Comparison of ENCODE assay signal across 21 cellular contexts in genomic region chr6:145070791-145071190, GRCh38.
DNase-seq lines count a peak whose midpoint lies in the region; TF ChIP-seq lines count a peak whose summit lies in the region.
"Had no signal": no experiment of that assay in that cellular context is flagged by ENCODE, and none has a peak within 500 bp of the region (broad histone marks: within the 10 kb centered on the region; RNA-seq: fewer than 3 reads in every experiment).

No MANE protein-coding gene starts in this region.

- DNase-seq in HCEC 1CT, result peak; percentile 51
- DNase-seq in amniotic epithelial cell (ENCODE audit: low read depth), result peak; percentile 33
- DNase-seq in foreskin fibroblast, result peak; percentile 79 to 86
- no peak for DNase-seq in activated naive CD8-positive, alpha-beta T cell treated with anti-CD3 and anti-CD28 coated beads for 36 hours
- no peak for DNase-seq in CD8-positive, alpha-beta memory T cell
- no peak for DNase-seq in ACHN
- DNase-seq in activated CD4-positive, alpha-beta memory T cell treated with anti-CD3 and anti-CD28 coated beads for 36 hours, result no peak
- DNase-seq: activated T-cell treated with anti-CD3 and anti-CD28 coated beads, Interleukin-2, amount 50 U/mL, for 24 hours; effector CD8-positive, alpha-beta T cell; NCI-H1092 treated with DMSO at 0.1 percent for 48 hours; NCI-H748 treated with DMSO at 0.1 percent for 48 hours; right cardiac atrium; stimulated activated CD4-positive, alpha-beta T cell treated with anti-CD3 and anti-CD28 coated beads, Interleukin-2, amount 100 ng/mL, for 24 hours; stomach had no signal

- H3K4me3 Mint-ChIP-seq in activated naive CD8-positive, alpha-beta T cell treated with anti-CD3 and anti-CD28 coated beads for 36 hours, result no peak overlapping the region
- no peak overlapping the region for H3K4me3 Mint-ChIP-seq in CD8-positive, alpha-beta memory T cell
- no peak overlapping the region for H3K4me3 Mint-ChIP-seq in activated CD4-positive, alpha-beta memory T cell treated with anti-CD3 and anti-CD28 coated beads for 36 hours
- H3K4me3 Mint-ChIP-seq: activated T-cell treated with anti-CD3 and anti-CD28 coated beads, Interleukin-2, amount 50 U/mL, for 24 hours; GM23338; mesothelial cell of epicardium; neural progenitor cell had no signal

- TF ChIP-seq CTCF in foreskin fibroblast (IDR thresholded peaks at IDR 0.05; ENCODE audit: low read depth, low read length), result no peak

- CTCF ChIA-PET in CD8-positive, alpha-beta memory T cell (lab: Charles Lee), result no interaction called here
- CTCF ChIA-PET in activated CD4-positive, alpha-beta memory T cell treated with anti-CD3 and anti-CD28 coated beads for 36 hours (lab: Charles Lee), result no interaction called here

- no peaks in the 10 kb centered on the region for H3K9me3 Mint-ChIP-seq in activated naive CD8-positive, alpha-beta T cell treated with anti-CD3 and anti-CD28 coated beads for 36 hours
- peaks cover 0 to 6% (median 3%) of the 10 kb centered on the region in 5 donors for H3K9me3 Mint-ChIP-seq in CD8-positive, alpha-beta memory T cell
- H3K9me3 Mint-ChIP-seq in activated CD4-positive, alpha-beta memory T cell treated with anti-CD3 and anti-CD28 coated beads for 36 hours, result no peaks in the 10 kb centered on the region
- H3K9me3 Mint-ChIP-seq: activated T-cell treated with anti-CD3 and anti-CD28 coated beads, Interleukin-2, amount 50 U/mL, for 24 hours; mesothelial cell of epicardium had no signal

- H3K27ac Mint-ChIP-seq in activated naive CD8-positive, alpha-beta T cell treated with anti-CD3 and anti-CD28 coated beads for 36 hours, result no peak overlapping the region
- H3K27ac Mint-ChIP-seq in CD8-positive, alpha-beta memory T cell, result no peak overlapping the region
- no peak overlapping the region for H3K27ac Mint-ChIP-seq in activated CD4-positive, alpha-beta memory T cell treated with anti-CD3 and anti-CD28 coated beads for 36 hours
- H3K27ac Mint-ChIP-seq: activated naive CD4-positive, alpha-beta T cell treated with anti-CD3 and anti-CD28 coated beads, Interleukin-2, amount 50 U/mL, for 72 hours; activated T-cell treated with anti-CD3 and anti-CD28 coated beads, Interleukin-2, amount 50 U/mL, for 24 hours; GM23338; mesothelial cell of epicardium; neural progenitor cell had no signal

- peaks cover 29% of the 10 kb centered on the region for H3K27me3 Mint-ChIP-seq in activated naive CD8-positive, alpha-beta T cell treated with anti-CD3 and anti-CD28 coated beads for 36 hours
- H3K27me3 Mint-ChIP-seq in CD8-positive, alpha-beta memory T cell, result peaks cover 7 to 46% of the 10 kb centered on the region in 2 donors
- peaks cover 7% of the 10 kb centered on the region for H3K27me3 Mint-ChIP-seq in activated CD4-positive, alpha-beta memory T cell treated with anti-CD3 and anti-CD28 coated beads for 36 hours

- 0 out of 2 replicates have a peak overlapping the region, but pooled peaks have one; percentile 33 for H3K27ac ChIP-seq in ACC112 (ENCODE audit: low read depth, low read length)
- H3K27ac ChIP-seq in CD8-positive, alpha-beta memory T cell (ENCODE audit: low read depth, low read length), result no peak overlapping the region
- H3K27ac ChIP-seq: HL-60, KMS-11, neural progenitor cell, stomach had no signal

- no peaks in the 10 kb centered on the region for H3K9me3 ChIP-seq in CD8-positive, alpha-beta memory T cell (ENCODE audit: low read length)

- H3K4me1 ChIP-seq in ACC112 (ENCODE audit: control insufficient read depth, insufficient read depth, low read length, unreplicated experiment), result peaks cover 42% of the 10 kb centered on the region
- H3K4me1 ChIP-seq in CD8-positive, alpha-beta memory T cell (ENCODE audit: insufficient read depth, low read length), result no peaks in the 10 kb centered on the region
- H3K4me1 ChIP-seq: stomach had no signal

- POLR2A ChIA-PET in CD8-positive, alpha-beta memory T cell (lab: Charles Lee), result no interaction called here
- POLR2A ChIA-PET in activated CD4-positive, alpha-beta memory T cell treated with anti-CD3 and anti-CD28 coated beads for 36 hours (lab: Charles Lee), result no interaction called here

- H3K4me3 ChIP-seq in ACC112 (ENCODE audit: low read depth, low read length) (no peak overlapping the region), foreskin fibroblast (ENCODE audit: low read depth in 1 of 2, low read length in 2 of 2) (no peak overlapping the region)
- H3K4me3 ChIP-seq in CD8-positive, alpha-beta memory T cell (ENCODE audit: low read length), result no peak overlapping the region
- H3K4me3 ChIP-seq: GM23338, neural progenitor cell, stomach had no signal

- H3K36me3 ChIP-seq in ACC112 (ENCODE audit: insufficient read depth, low read length), result no peaks in the 10 kb centered on the region
- no peaks in the 10 kb centered on the region for H3K36me3 ChIP-seq in CD8-positive, alpha-beta memory T cell (ENCODE audit: insufficient read depth, low read length)
- H3K36me3 ChIP-seq: neural progenitor cell, stomach had no signal

- H2AFZ ChIP-seq in ACC112 (ENCODE audit: low read length, unreplicated experiment), result no peak overlapping the region
- H2AFZ ChIP-seq: GM23338, neural progenitor cell had no signal

- intact Hi-C loops in activated CD4-positive, alpha-beta memory T cell treated with anti-CD3 and anti-CD28 coated beads for 36 hours (cut with micrococcal nuclease), result no loop called here

- in situ Hi-C loops in ACHN (cut with HindIII; ENCODE audit: low pct_ligation_motif_present, low pct_unique_long_range_greater_than_20kb, low sequenced_read_pairs), result no loop called here

- H3K79me2 ChIP-seq in ACC112 (ENCODE audit: control insufficient read depth, insufficient read depth, low read length, unreplicated experiment), result no peaks in the 10 kb centered on the region

- no peaks in the 10 kb centered on the region for H3K27me3 ChIP-seq in ACC112 (ENCODE audit: insufficient read depth, low read length)
- H3K27me3 ChIP-seq in CD8-positive, alpha-beta memory T cell (ENCODE audit: insufficient read depth, low read length, poor library complexity, severe bottlenecking), result no peaks in the 10 kb centered on the region
- H3K27me3 ChIP-seq: neural progenitor cell, stomach had no signal

- H3K36me3 Mint-ChIP-seq in activated naive CD8-positive, alpha-beta T cell treated with anti-CD3 and anti-CD28 coated beads for 36 hours, result no peaks in the 10 kb centered on the region
- no peaks in the 10 kb centered on the region for H3K36me3 Mint-ChIP-seq in CD8-positive, alpha-beta memory T cell
- no peaks in the 10 kb centered on the region for H3K36me3 Mint-ChIP-seq in activated CD4-positive, alpha-beta memory T cell treated with anti-CD3 and anti-CD28 coated beads for 36 hours
- H3K36me3 Mint-ChIP-seq: activated naive CD4-positive, alpha-beta T cell treated with anti-CD3 and anti-CD28 coated beads, Interleukin-2, amount 50 U/mL, for 72 hours; mesothelial cell of epicardium; neural progenitor cell had no signal

- H3K4me1 Mint-ChIP-seq in activated naive CD8-positive, alpha-beta T cell treated with anti-CD3 and anti-CD28 coated beads for 36 hours, result no peaks in the 10 kb centered on the region
- H3K4me1 Mint-ChIP-seq in CD8-positive, alpha-beta memory T cell, result no peaks in the 10 kb centered on the region
- no peaks in the 10 kb centered on the region for H3K4me1 Mint-ChIP-seq in activated CD4-positive, alpha-beta memory T cell treated with anti-CD3 and anti-CD28 coated beads for 36 hours (ENCODE audit: low read depth)
- H3K4me1 Mint-ChIP-seq: GM23338, neural progenitor cell had no signal

Comparison
In these comparisons a context has a peak if more than half of its experiments do, and no peak if none do; other contexts are left out.
1. DNase-seq: peak in HCEC 1CT (single experiment), amniotic epithelial cell (single experiment) and foreskin fibroblast (2 of 2); none in activated naive CD8-positive, alpha-beta T cell treated with anti-CD3 and anti-CD28 coated beads for 36 hours (single experiment), CD8-positive, alpha-beta memory T cell (0 of 5), ACHN (single experiment) and activated CD4-positive, alpha-beta memory T cell treated with anti-CD3 and anti-CD28 coated beads for 36 hours (single experiment).